26 cellular contexts compared by ENCODE assay signal in the genomic region with DNA sequence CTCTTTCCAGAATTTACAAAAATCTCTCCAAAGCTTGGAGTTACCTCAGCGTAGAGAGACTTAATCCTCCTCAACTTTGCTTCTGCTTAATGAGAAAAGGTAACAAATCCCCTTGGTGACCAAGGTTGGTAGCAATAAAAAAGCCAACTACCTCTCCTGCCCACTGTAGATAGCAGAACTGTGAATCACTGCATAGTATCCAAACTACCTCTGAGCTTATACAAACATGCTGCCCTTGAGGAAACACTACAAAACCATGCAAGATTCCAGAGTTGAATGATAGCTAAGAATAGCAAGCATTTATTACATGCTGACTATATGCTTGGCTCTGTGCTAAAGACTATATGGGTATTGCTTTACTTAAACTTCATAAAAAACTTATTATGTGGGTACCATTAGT. TPM values are rescaled to one million over a fixed set of nuclear protein-coding genes. Genes with fewer than 3 reads are reported as not detected.
DNase-seq lines count a peak whose midpoint lies in the region; ATAC-seq and TF ChIP-seq lines count a peak whose summit lies in the region.
"Had no signal": no experiment of that assay in that cellular context is flagged by ENCODE, and none has a peak within 500 bp of the region (broad histone marks: within the 10 kb centered on the region; RNA-seq: fewer than 3 reads in every experiment).

No MANE protein-coding gene starts in this region.

- POLR2A ChIA-PET in PC-3 (lab: Charles Lee; ENCODE audit: unreplicated experiment), result no interaction called here

- no peaks in the 10 kb centered on the region for H3F3A ChIP-seq in PC-3 (ENCODE audit: low read length, unreplicated experiment)

- no peaks in the 10 kb centered on the region for H3K36me3 Mint-ChIP-seq in stimulated activated effector memory CD8-positive, alpha-beta T cell treated with anti-CD3 and anti-CD28 coated beads, Interleukin-12 subunit alpha, Interleukin-12 subunit beta, amount 100 ng/mL, for 72 hours
- H3K36me3 Mint-ChIP-seq in stimulated activated naive B cell treated with anti-CD40 and anti-IgM and Interleukin-4, amounts not matched to agents 10 μg/mL and 1 μg/mL and 100 μg/mL, for 72 hours, result no peaks in the 10 kb centered on the region
- H3K36me3 Mint-ChIP-seq: stimulated activated memory B cell treated with anti-CD40 and anti-IgM and Interleukin-4, amounts not matched to agents 10 μg/mL and 1 μg/mL and 100 μg/mL, for 72 hours; WTC11 had no signal

- no peaks in the 10 kb centered on the region for H3K9me2 ChIP-seq in PC-3 (replicated peaks; ENCODE audit: low read length)

- intact Hi-C loops in PC-3 (cut with micrococcal nuclease), result no loop called here

- H3K36me3 ChIP-seq in PC-3 (ENCODE audit: low read depth, low read length) (no peaks in the 10 kb centered on the region), osteoblast (ENCODE audit: insufficient read depth, low read length) (no peaks in the 10 kb centered on the region)
- H3K36me3 ChIP-seq: thyroid gland had no signal

- H3K27ac Mint-ChIP-seq in stimulated activated effector memory CD8-positive, alpha-beta T cell treated with anti-CD3 and anti-CD28 coated beads, Interleukin-12 subunit alpha, Interleukin-12 subunit beta, amount 100 ng/mL, for 72 hours, result no peak overlapping the region
- no peak overlapping the region for H3K27ac Mint-ChIP-seq in stimulated activated naive B cell treated with anti-CD40 and anti-IgM and Interleukin-4, amounts not matched to agents 10 μg/mL and 1 μg/mL and 100 μg/mL, for 72 hours
- H3K27ac Mint-ChIP-seq: activated CD4-positive, alpha-beta memory T cell treated with anti-CD3 and anti-CD28 coated beads, Interleukin-2, amount 10 ng/mL, durations not matched to agents 7 days and 5 days; stimulated activated memory B cell treated with anti-CD40 and anti-IgM and Interleukin-4, amounts not matched to agents 10 μg/mL and 1 μg/mL and 100 μg/mL, for 72 hours; T-helper 2 cell treated with Interferon-gamma antibody and Interleukin-4, amounts not matched to agents 5 μg/mL and 100 μg/mL, for 36 hours; WTC11 had no signal

- H3K27me3 ChIP-seq in PC-3 (ENCODE audit: low read length) (no peaks in the 10 kb centered on the region), osteoblast (ENCODE audit: insufficient read depth, low read length) (no peaks in the 10 kb centered on the region)
- H3K27me3 ChIP-seq: thyroid gland had no signal

- H3K4me1 ChIP-seq in PC-3 (ENCODE audit: insufficient read depth, low read length) (peaks cover 32% of the 10 kb centered on the region), osteoblast (ENCODE audit: insufficient read depth, low read length) (peaks cover 45% of the 10 kb centered on the region)

- H3K79me2 ChIP-seq in PC-3 (ENCODE audit: low read length), result no peaks in the 10 kb centered on the region
- peaks cover 18% of the 10 kb centered on the region for H3K79me2 ChIP-seq in osteoblast (ENCODE audit: insufficient read depth, low read length)

- H3K27ac ChIP-seq in PC-3 (ENCODE audit: low read length) (peak overlapping the region; percentile 33), osteoblast (ENCODE audit: low read depth, low read length) (peak overlapping the region; percentile 60)
- H3K27ac ChIP-seq: body of pancreas, thyroid gland had no signal

- DNase-seq in ELR (ENCODE audit: low read depth) (peak; percentile 69), PC-3 (peak; percentile 89), choroid plexus epithelial cell (ENCODE audit: low read depth) (peak; percentile 66), osteoblast (ENCODE audit: insufficient read length, low spot score, missing footprints) (peak; percentile 59)
- DNase-seq in stimulated activated effector memory CD8-positive, alpha-beta T cell treated with anti-CD3 and anti-CD28 coated beads, Interleukin-12 subunit alpha, Interleukin-12 subunit beta, amount 100 ng/mL, for 72 hours (ENCODE audit: low spot score in 2 of 2), result no peak
- no peak for DNase-seq in stimulated activated naive B cell treated with anti-CD40 and anti-IgM and Interleukin-4, amounts not matched to agents 10 μg/mL and 1 μg/mL and 100 μg/mL, for 72 hours
- DNase-seq: activated CD4-positive, alpha-beta memory T cell treated with anti-CD3 and anti-CD28 coated beads, Interleukin-2, amount 10 ng/mL, durations not matched to agents 7 days and 5 days; activated naive CD4-positive, alpha-beta T cell treated with anti-CD3 and anti-CD28 coated beads, Interleukin-2, amount 50 U/mL, for 16 hours; activated T-cell treated with anti-CD3 and anti-CD28 coated beads, Interleukin-2, amount 50 U/mL, for 1 hour; AML-193; body of pancreas; dermis blood vessel endothelial cell; DMS79 treated with DMSO at 0.1 percent for 48 hours; NCI-H1417 treated with DMSO at 0.1 percent for 48 hours; NCI-H748 treated with DMSO at 0.1 percent for 48 hours; occipital lobe; thyroid gland had no signal

- no peak overlapping the region for H3K4me3 Mint-ChIP-seq in stimulated activated effector memory CD8-positive, alpha-beta T cell treated with anti-CD3 and anti-CD28 coated beads, Interleukin-12 subunit alpha, Interleukin-12 subunit beta, amount 100 ng/mL, for 72 hours
- no peak overlapping the region for H3K4me3 Mint-ChIP-seq in stimulated activated naive B cell treated with anti-CD40 and anti-IgM and Interleukin-4, amounts not matched to agents 10 μg/mL and 1 μg/mL and 100 μg/mL, for 72 hours
- H3K4me3 Mint-ChIP-seq: activated CD4-positive, alpha-beta memory T cell treated with anti-CD3 and anti-CD28 coated beads, Interleukin-2, amount 10 ng/mL, durations not matched to agents 7 days and 5 days; stimulated activated memory B cell treated with anti-CD40 and anti-IgM and Interleukin-4, amounts not matched to agents 10 μg/mL and 1 μg/mL and 100 μg/mL, for 72 hours; T-helper 2 cell treated with Interferon-gamma antibody and Interleukin-4, amounts not matched to agents 5 μg/mL and 100 μg/mL, for 36 hours; WTC11 had no signal

- H2AFZ ChIP-seq in PC-3 (ENCODE audit: low read length) (no peak overlapping the region), osteoblast (ENCODE audit: low read length) (no peak overlapping the region)

- no peak overlapping the region for H3K4me3 ChIP-seq in PC-3 (ENCODE audit: low read length)
- H3K4me3 ChIP-seq in choroid plexus epithelial cell (ENCODE audit: low read depth, low read length), result no peak overlapping the region
- no peak overlapping the region for H3K4me3 ChIP-seq in osteoblast (ENCODE audit: insufficient read depth, low read length)
- H3K4me3 ChIP-seq: body of pancreas, thyroid gland had no signal

- CTCF ChIA-PET in PC-3 (lab: Charles Lee), result no interaction called here

- BruUV-seq in PC-3 (replicated peaks; lab: Mats Ljungman, UMichigan), result no TSS peak

- no peak overlapping the region for H3K9ac ChIP-seq in PC-3 (ENCODE audit: low read length)

- H3K4me2 ChIP-seq in PC-3 (ENCODE audit: low read length) (peak overlapping the region; percentile 38), osteoblast (ENCODE audit: insufficient read depth, low read length) (peak overlapping the region; percentile 28)

- H4K20me1 ChIP-seq in PC-3 (ENCODE audit: low read length), result no peaks in the 10 kb centered on the region
- H4K20me1 ChIP-seq in osteoblast (ENCODE audit: insufficient read depth, low read length), result peaks cover 10% of the 10 kb centered on the region

- TF ChIP-seq CTCF in PC-3 (conservative IDR thresholded peaks at IDR 0.05; ENCODE audit: low read depth, low read length), result no peak
- TF ChIP-seq CTCF in choroid plexus epithelial cell (conservative IDR thresholded peaks at IDR 0.05; ENCODE audit: low read depth, low read length), result no peak
- no peak for TF ChIP-seq CTCF in osteoblast (IDR thresholded peaks at IDR 0.05; ENCODE audit: extremely low read depth, low read depth, low read length)

- peaks cover 5% of the 10 kb centered on the region for H3K9me3 Mint-ChIP-seq in stimulated activated effector memory CD8-positive, alpha-beta T cell treated with anti-CD3 and anti-CD28 coated beads, Interleukin-12 subunit alpha, Interleukin-12 subunit beta, amount 100 ng/mL, for 72 hours
- H3K9me3 Mint-ChIP-seq in stimulated activated naive B cell treated with anti-CD40 and anti-IgM and Interleukin-4, amounts not matched to agents 10 μg/mL and 1 μg/mL and 100 μg/mL, for 72 hours, result peaks cover 0 to 1% of the 10 kb centered on the region in 2 donors
- H3K9me3 Mint-ChIP-seq: activated CD4-positive, alpha-beta memory T cell treated with anti-CD3 and anti-CD28 coated beads, Interleukin-2, amount 10 ng/mL, durations not matched to agents 7 days and 5 days; stimulated activated memory B cell treated with anti-CD40 and anti-IgM and Interleukin-4, amounts not matched to agents 10 μg/mL and 1 μg/mL and 100 μg/mL, for 72 hours; T-helper 2 cell treated with Interferon-gamma antibody and Interleukin-4, amounts not matched to agents 5 μg/mL and 100 μg/mL, for 36 hours; WTC11 had no signal

- no peaks in the 10 kb centered on the region for H3K9me3 ChIP-seq in PC-3 (ENCODE audit: low read length)
- no peaks in the 10 kb centered on the region for H3K9me3 ChIP-seq in osteoblast (ENCODE audit: low read depth, low read length)
- H3K9me3 ChIP-seq: body of pancreas, thyroid gland had no signal

- peak; percentile 96 for ATAC-seq in PC-3
- ATAC-seq in stimulated activated effector memory CD8-positive, alpha-beta T cell treated with anti-CD3 and anti-CD28 coated beads, Interleukin-12 subunit alpha, Interleukin-12 subunit beta, amount 100 ng/mL, for 72 hours, result no peak
- ATAC-seq in HG02759 (IDR thresholded peaks at IDR 0.05; ENCODE audit: unreplicated experiment), result no peak
- no peak for ATAC-seq in stimulated activated naive B cell treated with anti-CD40 and anti-IgM and Interleukin-4, amounts not matched to agents 10 μg/mL and 1 μg/mL and 100 μg/mL, for 72 hours (replicated peaks)
- ATAC-seq in HG02884 (IDR thresholded peaks at IDR 0.05; ENCODE audit: unreplicated experiment), result no peak
- ATAC-seq: body of pancreas; HepG2; stimulated activated memory B cell treated with anti-CD40 and anti-IgM and Interleukin-4, amounts not matched to agents 10 μg/mL and 1 μg/mL and 100 μg/mL, for 72 hours; WTC11 had no signal

- H3K4me1 Mint-ChIP-seq in stimulated activated effector memory CD8-positive, alpha-beta T cell treated with anti-CD3 and anti-CD28 coated beads, Interleukin-12 subunit alpha, Interleukin-12 subunit beta, amount 100 ng/mL, for 72 hours, result no peaks in the 10 kb centered on the region
- H3K4me1 Mint-ChIP-seq in stimulated activated naive B cell treated with anti-CD40 and anti-IgM and Interleukin-4, amounts not matched to agents 10 μg/mL and 1 μg/mL and 100 μg/mL, for 72 hours, result peaks cover 0 to 6% of the 10 kb centered on the region in 2 donors
- H3K4me1 Mint-ChIP-seq: activated CD4-positive, alpha-beta memory T cell treated with anti-CD3 and anti-CD28 coated beads, Interleukin-2, amount 10 ng/mL, durations not matched to agents 7 days and 5 days; stimulated activated memory B cell treated with anti-CD40 and anti-IgM and Interleukin-4, amounts not matched to agents 10 μg/mL and 1 μg/mL and 100 μg/mL, for 72 hours had no signal

- peaks cover 42 to 52% of the 10 kb centered on the region in 2 donors for H3K27me3 Mint-ChIP-seq in stimulated activated naive B cell treated with anti-CD40 and anti-IgM and Interleukin-4, amounts not matched to agents 10 μg/mL and 1 μg/mL and 100 μg/mL, for 72 hours

RNA-seq across cellular contexts. Expression of gene ADAMTS12, which starts 2.8 kb away (rescaled TPM):
- 0.18 and 3.3 TPM in 2 replicates for total RNA-seq in PC-3 (2014; rRNA removed)
- 6.9 and 8.3 TPM in 2 replicates for total RNA-seq in osteoblast
- total RNA-seq: activated CD4-positive, alpha-beta memory T cell treated with anti-CD3 and anti-CD28 coated beads, Interleukin-2, amount 10 ng/mL, durations not matched to agents 7 days and 5 days; HepG2; MCF 10A; SK-MEL-5 had no signal

RNA-seq across cellular contexts. Expression of gene RXFP3, which starts 41.6 kb away (rescaled TPM):
- total RNA-seq in PC-3 (2014; rRNA removed), result not detected in 2 replicates
- not detected in 2 replicates for total RNA-seq in osteoblast
- total RNA-seq: activated CD4-positive, alpha-beta memory T cell treated with anti-CD3 and anti-CD28 coated beads, Interleukin-2, amount 10 ng/mL, durations not matched to agents 7 days and 5 days; body of pancreas; dermis blood vessel endothelial cell; HepG2; liver; MCF 10A; SK-MEL-5; thyroid gland had no signal

Comparison
In these comparisons a context has a peak if more than half of its experiments do, and no peak if none do; other contexts are left out.
1. DNase-seq: peak in ELR (single experiment), PC-3 (single experiment), choroid plexus epithelial cell (single experiment) and osteoblast (single experiment); none in stimulated activated effector memory CD8-positive, alpha-beta T cell treated with anti-CD3 and anti-CD28 coated beads, Interleukin-12 subunit alpha, Interleukin-12 subunit beta, amount 100 ng/mL, for 72 hours (0 of 2) and stimulated activated naive B cell treated with anti-CD40 and anti-IgM and Interleukin-4, amounts not matched to agents 10 μg/mL and 1 μg/mL and 100 μg/mL, for 72 hours (single experiment).